ENCODE assay signal across 15 cellular contexts in genomic region chr14:96201965-96202364, GRCh38. TPM values are rescaled to one million over a fixed set of nuclear protein-coding genes. Genes with fewer than 3 reads are reported as not detected.
DNase-seq lines count a peak whose midpoint lies in the region; ATAC-seq, FAIRE-seq and TF ChIP-seq lines count a peak whose summit lies in the region.
"Had no signal": no experiment of that assay in that cellular context is flagged by ENCODE, and none has a peak within 500 bp of the region (broad histone marks: within the 10 kb centered on the region; RNA-seq: fewer than 3 reads in every experiment).

No MANE protein-coding gene starts in this region.

- no peaks in the 10 kb centered on the region for H4K20me1 ChIP-seq in HepG2 (ENCODE audit: insufficient read depth, low read length)

- no peaks in the 10 kb centered on the region for H3K9me3 Mint-ChIP-seq in activated naive CD8-positive, alpha-beta T cell treated with anti-CD3 and anti-CD28 coated beads, Interleukin-2, amount 10 ng/mL, durations not matched to agents 7 days and 5 days
- H3K9me3 Mint-ChIP-seq in activated naive CD8-positive, alpha-beta T cell treated with anti-CD3 and anti-CD28 coated beads, Interleukin-2, amount 50 U/mL, for 24 hours, result no peaks in the 10 kb centered on the region
- no peaks in the 10 kb centered on the region for H3K9me3 Mint-ChIP-seq in type B pancreatic cell
- H3K9me3 Mint-ChIP-seq: CD4-positive, CD25-positive, alpha-beta regulatory T cell had no signal

- H3K36me3 Mint-ChIP-seq in activated naive CD8-positive, alpha-beta T cell treated with anti-CD3 and anti-CD28 coated beads, Interleukin-2, amount 10 ng/mL, durations not matched to agents 7 days and 5 days, result no peaks in the 10 kb centered on the region
- H3K36me3 Mint-ChIP-seq in activated naive CD8-positive, alpha-beta T cell treated with anti-CD3 and anti-CD28 coated beads, Interleukin-2, amount 50 U/mL, for 24 hours (ENCODE audit: low read depth), result no peaks in the 10 kb centered on the region
- no peaks in the 10 kb centered on the region for H3K36me3 Mint-ChIP-seq in type B pancreatic cell
- H3K36me3 Mint-ChIP-seq: CD4-positive, CD25-positive, alpha-beta regulatory T cell had no signal

- no peak overlapping the region for H3K27ac ChIP-seq in HepG2 (ENCODE audit: extremely low read length, insufficient read depth, low read length)
- no peak overlapping the region for H3K27ac ChIP-seq in neuronal stem cell (replicated peaks; ENCODE audit: low read length)
- H3K27ac ChIP-seq: 22Rv1, GM23248 had no signal

- H2BK5ac ChIP-seq in neuronal stem cell (ENCODE audit: low read length), result no peak overlapping the region

- H3K4me3 ChIP-seq in HepG2 (replicated peaks in 1 of 3; ENCODE audit: insufficient read depth in 1 of 3, low read depth in 2 of 3, low read length in 3 of 3), result no peak overlapping the region
- H3K4me3 ChIP-seq in neuronal stem cell (ENCODE audit: low read length in 2 of 2), result no peak overlapping the region
- H3K4me3 ChIP-seq: BLaER1 treated with 17β-estradiol and CSF1 and Interleukin-3, amounts not matched to agents 10 nM and 100 nM; GM12878; GM23248; K562 had no signal

- H2BK12ac ChIP-seq in neuronal stem cell (ENCODE audit: low read length), result no peak overlapping the region

- H4K8ac ChIP-seq in neuronal stem cell (ENCODE audit: low read depth, low read length), result no peak overlapping the region

- H3K27me3 Mint-ChIP-seq in activated naive CD8-positive, alpha-beta T cell treated with anti-CD3 and anti-CD28 coated beads, Interleukin-2, amount 10 ng/mL, durations not matched to agents 7 days and 5 days, result peaks cover 39% of the 10 kb centered on the region
- peaks cover 29% of the 10 kb centered on the region for H3K27me3 Mint-ChIP-seq in activated naive CD8-positive, alpha-beta T cell treated with anti-CD3 and anti-CD28 coated beads, Interleukin-2, amount 50 U/mL, for 24 hours
- peaks cover 13% of the 10 kb centered on the region for H3K27me3 Mint-ChIP-seq in type B pancreatic cell

- no TSS peak for BruUV-seq in HepG2 (replicated peaks; lab: Mats Ljungman, UMichigan)

- peak overlapping the region; percentile 42 for H3K27ac Mint-ChIP-seq in activated naive CD8-positive, alpha-beta T cell treated with anti-CD3 and anti-CD28 coated beads, Interleukin-2, amount 10 ng/mL, durations not matched to agents 7 days and 5 days
- H3K27ac Mint-ChIP-seq in activated naive CD8-positive, alpha-beta T cell treated with anti-CD3 and anti-CD28 coated beads, Interleukin-2, amount 50 U/mL, for 24 hours, result no peak overlapping the region
- H3K27ac Mint-ChIP-seq in type B pancreatic cell, result no peak overlapping the region

- TF ChIP-seq RAD21 in HepG2 (CRISPR knock-in tag; IDR thresholded peaks at IDR 0.05), result no peak

- H3K4ac ChIP-seq in neuronal stem cell (ENCODE audit: low read length), result no peak overlapping the region

- H2BK120ac ChIP-seq in neuronal stem cell (ENCODE audit: low read depth, low read length), result no peak overlapping the region

- H2AFZ ChIP-seq in HepG2 (ENCODE audit: low read length), result no peak overlapping the region
- no peak overlapping the region for H2AFZ ChIP-seq in neuronal stem cell (ENCODE audit: low read length)
- H2AFZ ChIP-seq: GM23248 had no signal

- 0% methylated on average over 5 of the region's 10 CpGs for WGBS in HepG2 (ENCODE audit: low lambda C conversion rate)
- no CpG with 5 or more reads among the region's 10 CpGs for WGBS in neuronal stem cell (ENCODE audit: extremely low coverage in 2 of 2, insufficient read length in 2 of 2, insufficient replicate concordance in 1 of 2), 2 donors

- H3K4me3 Mint-ChIP-seq in activated naive CD8-positive, alpha-beta T cell treated with anti-CD3 and anti-CD28 coated beads, Interleukin-2, amount 10 ng/mL, durations not matched to agents 7 days and 5 days, result no peak overlapping the region
- H3K4me3 Mint-ChIP-seq in activated naive CD8-positive, alpha-beta T cell treated with anti-CD3 and anti-CD28 coated beads, Interleukin-2, amount 50 U/mL, for 24 hours, result no peak overlapping the region
- H3K4me3 Mint-ChIP-seq in type B pancreatic cell, result no peak overlapping the region
- H3K4me3 Mint-ChIP-seq: CD4-positive, CD25-positive, alpha-beta regulatory T cell had no signal

- H4K91ac ChIP-seq in neuronal stem cell (ENCODE audit: low read depth, low read length, poor library complexity), result no peak overlapping the region

- no peak for TF ChIP-seq POLR2A in HepG2 (IDR thresholded peaks at IDR 0.05; ENCODE audit: insufficient read depth in 1 of 2, low read depth in 2 of 2, low read length in 2 of 2)

- H3K18ac ChIP-seq in neuronal stem cell (ENCODE audit: low read length), result peak overlapping the region; percentile 33

- H3K4me1 ChIP-seq in HepG2 (ENCODE audit: insufficient read depth, low read length), result peaks cover 33% of the 10 kb centered on the region
- peaks cover 3 to 12% of the 10 kb centered on the region in 2 donors for H3K4me1 ChIP-seq in neuronal stem cell (ENCODE audit: control insufficient read depth in 2 of 2, insufficient read depth in 1 of 2, low read depth in 1 of 2, low read length in 2 of 2)

- intact Hi-C loops in HepG2 (cut with micrococcal nuclease; ENCODE audit: unreplicated experiment), result loop anchor here (10.0 kb wide), 1 partner anchor 63 kb away; no protein-coding TSS in a partner anchor

- DNase-seq in activated naive CD8-positive, alpha-beta T cell treated with anti-CD3 and anti-CD28 coated beads, Interleukin-2, amount 10 ng/mL, durations not matched to agents 7 days and 5 days, result no peak
- no peak for DNase-seq in activated naive CD8-positive, alpha-beta T cell treated with anti-CD3 and anti-CD28 coated beads, Interleukin-2, amount 50 U/mL, for 24 hours
- DNase-seq in HepG2 (ENCODE audit: low spot score) (no peak), neuronal stem cell (ENCODE audit: low spot score) (no peak), superior temporal gyrus (ENCODE audit: extremely low spot score) (no peak), dedifferentiated amniotic fluid mesenchymal stem cell (ENCODE audit: extremely low spot score) (no peak), type B pancreatic cell (ENCODE audit: extremely low spot score, unreplicated experiment) (no peak)
- DNase-seq: CD4-positive, CD25-positive, alpha-beta regulatory T cell; DMS 273 treated with DMSO at 0.1 percent for 48 hours; GM23248 had no signal

- H2BK15ac ChIP-seq in neuronal stem cell (ENCODE audit: low read length), result no peak overlapping the region

- no peak overlapping the region for H3K23ac ChIP-seq in neuronal stem cell (ENCODE audit: low read depth, low read length, poor library complexity)

- TF ChIP-seq CTCF in HepG2 (CRISPR knock-in tag; IDR thresholded peaks at IDR 0.05), result no peak
- TF ChIP-seq CTCF in type B pancreatic cell (conservative IDR thresholded peaks at IDR 0.05), result no peak

- ATAC-seq in activated naive CD8-positive, alpha-beta T cell treated with anti-CD3 and anti-CD28 coated beads, Interleukin-2, amount 10 ng/mL, durations not matched to agents 7 days and 5 days (ENCODE audit: low read depth), result no peak
- ATAC-seq in activated naive CD8-positive, alpha-beta T cell treated with anti-CD3 and anti-CD28 coated beads, Interleukin-2, amount 50 U/mL, for 24 hours, result no peak
- peak; percentile 20; the same call in 2 of the 3 replicates for ATAC-seq in HepG2
- ATAC-seq: GM12878, K562 had no signal

- in situ Hi-C loops in HepG2 (cut with HindIII; ENCODE audit: extremely low pct_ligation_motif_present, low pct_unique_long_range_greater_than_20kb), result no loop called here

- no peak overlapping the region for H3K14ac ChIP-seq in neuronal stem cell (ENCODE audit: low read length)

- POLR2A ChIA-PET in activated naive CD8-positive, alpha-beta T cell treated with anti-CD3 and anti-CD28 coated beads, Interleukin-2, amount 10 ng/mL, durations not matched to agents 7 days and 5 days (lab: Charles Lee), result no interaction called here
- POLR2A ChIA-PET in HepG2 (lab: Yijun Ruan, JAX), result no interaction called here

- no peak for FAIRE-seq in HepG2 (lab: Jason Lieb, UNC)
- FAIRE-seq: GM12878, GM18507, K562 had no signal

- H3K9ac ChIP-seq in HepG2 (ENCODE audit: insufficient read depth, low read depth, low read length) (no peak overlapping the region), neuronal stem cell (ENCODE audit: low read depth, low read length, poor library complexity) (no peak overlapping the region)
- H3K9ac ChIP-seq: BLaER1 treated with 17β-estradiol and CSF1 and Interleukin-3, amounts not matched to agents 10 nM and 100 nM; GM23248 had no signal

- H3K36me3 ChIP-seq in HepG2 (replicated peaks in 1 of 2; ENCODE audit: control insufficient read depth in 1 of 2, insufficient read depth in 2 of 2, low read length in 2 of 2) (no peaks in the 10 kb centered on the region), neuronal stem cell (replicated peaks in 1 of 2; ENCODE audit: control insufficient read depth in 2 of 2, insufficient read depth in 2 of 2, low read length in 2 of 2) (no peaks in the 10 kb centered on the region)
- H3K36me3 ChIP-seq: BLaER1 treated with 17β-estradiol and CSF1 and Interleukin-3, amounts not matched to agents 10 nM and 100 nM had no signal

- H3K27me3 ChIP-seq in HepG2 (ENCODE audit: control insufficient read depth in 1 of 2, insufficient read depth in 2 of 2, low read length in 2 of 2) (peaks cover 6 to 7% of the 10 kb centered on the region in 2 experiments; a peak in 3 of 5 replicates), neuronal stem cell (ENCODE audit: control insufficient read depth in 3 of 3, insufficient read depth in 3 of 3, low read depth in 1 of 3, low read length in 3 of 3) (peaks cover 0 to 52% (median 7%) of the 10 kb centered on the region in 3 experiments)
- H3K27me3 ChIP-seq: BLaER1 treated with 17β-estradiol and CSF1 and Interleukin-3, amounts not matched to agents 10 nM and 100 nM had no signal

- CTCF ChIA-PET in HepG2 (lab: Yijun Ruan, JAX; ENCODE audit: low intra/inter-chr PET ratio, low total read pairs), result no interaction called here

- H3K79me1 ChIP-seq in neuronal stem cell (ENCODE audit: low read depth, low read length), result no peaks in the 10 kb centered on the region

- no peaks in the 10 kb centered on the region for H3K79me2 ChIP-seq in HepG2 (ENCODE audit: insufficient read depth, low read length)

- no peak overlapping the region for H2AK5ac ChIP-seq in neuronal stem cell (ENCODE audit: low read depth, low read length)

- peak overlapping the region; percentile 26; the same call in 1 of the 2 replicates for H3K4me2 ChIP-seq in HepG2 (ENCODE audit: low read depth, low read length)
- H3K4me2 ChIP-seq in neuronal stem cell (ENCODE audit: insufficient read depth, low read length, poor library complexity, severe bottlenecking), result no peak overlapping the region
- H3K4me2 ChIP-seq: BLaER1 treated with 17β-estradiol and CSF1 and Interleukin-3, amounts not matched to agents 10 nM and 100 nM had no signal

- peaks cover 5% of the 10 kb centered on the region for H3K4me1 Mint-ChIP-seq in activated naive CD8-positive, alpha-beta T cell treated with anti-CD3 and anti-CD28 coated beads, Interleukin-2, amount 10 ng/mL, durations not matched to agents 7 days and 5 days
- peaks cover 17% of the 10 kb centered on the region for H3K4me1 Mint-ChIP-seq in activated naive CD8-positive, alpha-beta T cell treated with anti-CD3 and anti-CD28 coated beads, Interleukin-2, amount 50 U/mL, for 24 hours
- peaks cover 19% of the 10 kb centered on the region for H3K4me1 Mint-ChIP-seq in type B pancreatic cell (ENCODE audit: unreplicated experiment)

- TF ChIP-seq EP300 in HepG2 (IDR thresholded peaks at IDR 0.05; ENCODE audit: low read depth in 2 of 2, low read length in 2 of 2) (no peak), HepG2 (CRISPR knock-in tag; IDR thresholded peaks at IDR 0.05; ENCODE audit: borderline replicate concordance) (no peak)

- H3K9me3 ChIP-seq in HepG2 (ENCODE audit: low read length) (no peaks in the 10 kb centered on the region), neuronal stem cell (replicated peaks in 1 of 2; ENCODE audit: control insufficient read depth in 2 of 2, insufficient read depth in 1 of 2, low read depth in 1 of 2, low read length in 2 of 2) (no peaks in the 10 kb centered on the region)
- H3K9me3 ChIP-seq: BLaER1 treated with 17β-estradiol and CSF1 and Interleukin-3, amounts not matched to agents 10 nM and 100 nM had no signal

RNA-seq across cellular contexts. Expression of gene BDKRB2, which starts 2.7 kb away (rescaled TPM):
- total RNA-seq in activated naive CD8-positive, alpha-beta T cell treated with anti-CD3 and anti-CD28 coated beads, Interleukin-2, amount 10 ng/mL, durations not matched to agents 7 days and 5 days, result not detected
- not detected in 2 replicates for total RNA-seq in HepG2 (2016; rRNA removed; fragmentation: Illumina TruSeq; extraction: Trizol)
- total RNA-seq in HepG2 (2016; cell fraction: cytosol; rRNA removed; fragmentation: Illumina TruSeq; extraction: Trizol; ENCODE audit: low read depth), result not detected in 2 replicates
- total RNA-seq in HepG2 (2016; cell fraction: insoluble cytoplasmic fraction; rRNA removed; fragmentation: Illumina TruSeq; extraction: Trizol), result not detected in 2 replicates
- not detected in 2 replicates for total RNA-seq in HepG2 (2016; cell fraction: membrane; rRNA removed; fragmentation: Illumina TruSeq; extraction: Trizol)
- not detected in 2 replicates for total RNA-seq in HepG2 (2016; cell fraction: nucleus; rRNA removed; fragmentation: Illumina TruSeq; extraction: Trizol)
- 0.03 TPM in 2 replicates for polyA plus RNA-seq in HepG2 (2011; rRNA removed)
- 0.03 TPM in 2 replicates for polyA plus RNA-seq in HepG2 (2011; cell fraction: cytosol; rRNA removed)
- polyA plus RNA-seq in HepG2 (2011; cell fraction: nucleus; rRNA removed), result not detected in 2 replicates
- not detected in 2 replicates for polyA plus RNA-seq in HepG2 (2012)
- not detected in 2 replicates for polyA plus RNA-seq in HepG2 (2016; cell fraction: cytosol; fragmentation: Illumina TruSeq; extraction: Trizol; ENCODE audit: low read depth)
- not detected in 2 replicates for polyA plus RNA-seq in HepG2 (2016; cell fraction: insoluble cytoplasmic fraction; fragmentation: Illumina TruSeq; extraction: Trizol; ENCODE audit: low read depth)
- polyA plus RNA-seq in HepG2 (2016; cell fraction: membrane; fragmentation: Illumina TruSeq; extraction: Trizol; ENCODE audit: low read depth), result not detected in 2 replicates
- not detected in 2 replicates for polyA plus RNA-seq in HepG2 (2016; cell fraction: nucleus; fragmentation: Illumina TruSeq; extraction: Trizol; ENCODE audit: insufficient read depth, low read depth)
- polyA minus RNA-seq in HepG2 (2011; rRNA and poly(A)+ RNA removed; ENCODE audit: low replicate concordance), result 0.04 and 24.0 TPM in 2 replicates
- not detected in 2 replicates for polyA minus RNA-seq in HepG2 (2011; cell fraction: cytosol; rRNA and poly(A)+ RNA removed)
- polyA minus RNA-seq in HepG2 (2011; cell fraction: nucleus; rRNA and poly(A)+ RNA removed), result 0.12 TPM in 1 of 2 replicates, not detected in the other
- polyA plus RNA-seq in neuronal stem cell (2013, experiment 1 of 2), result 0.32 TPM
- polyA plus RNA-seq in neuronal stem cell (2013, experiment 2 of 2), result 0.32 TPM
- total RNA-seq in type B pancreatic cell (ENCODE audit: low replicate concordance), result 2.1 and 3.6 TPM in 2 replicates
- total RNA-seq: CD4-positive, CD25-positive, alpha-beta regulatory T cell; GM12878 had no signal
- polyA plus RNA-seq: CD4-positive, CD25-positive, alpha-beta regulatory T cell; K562 had no signal

RNA-seq across cellular contexts. Expression of gene BDKRB1, which starts 54.0 kb away (rescaled TPM):
- not detected for total RNA-seq in activated naive CD8-positive, alpha-beta T cell treated with anti-CD3 and anti-CD28 coated beads, Interleukin-2, amount 10 ng/mL, durations not matched to agents 7 days and 5 days
- total RNA-seq in HepG2 (2016; rRNA removed; fragmentation: Illumina TruSeq; extraction: Trizol), result not detected in 2 replicates
- total RNA-seq in HepG2 (2016; cell fraction: cytosol; rRNA removed; fragmentation: Illumina TruSeq; extraction: Trizol; ENCODE audit: low read depth), result not detected in 2 replicates
- total RNA-seq in HepG2 (2016; cell fraction: insoluble cytoplasmic fraction; rRNA removed; fragmentation: Illumina TruSeq; extraction: Trizol), result not detected in 2 replicates
- not detected in 2 replicates for total RNA-seq in HepG2 (2016; cell fraction: membrane; rRNA removed; fragmentation: Illumina TruSeq; extraction: Trizol)
- total RNA-seq in HepG2 (2016; cell fraction: nucleus; rRNA removed; fragmentation: Illumina TruSeq; extraction: Trizol), result not detected in 2 replicates
- polyA plus RNA-seq in HepG2 (2011; rRNA removed), result 0.05 TPM in 1 of 2 replicates, not detected in the other
- not detected in 2 replicates for polyA plus RNA-seq in HepG2 (2011; cell fraction: cytosol; rRNA removed)
- polyA plus RNA-seq in HepG2 (2011; cell fraction: nucleus; rRNA removed), result not detected in 2 replicates
- not detected in 2 replicates for polyA plus RNA-seq in HepG2 (2012)
- polyA plus RNA-seq in HepG2 (2016; cell fraction: cytosol; fragmentation: Illumina TruSeq; extraction: Trizol; ENCODE audit: low read depth), result not detected in 2 replicates
- not detected in 2 replicates for polyA plus RNA-seq in HepG2 (2016; cell fraction: insoluble cytoplasmic fraction; fragmentation: Illumina TruSeq; extraction: Trizol; ENCODE audit: low read depth)
- not detected in 2 replicates for polyA plus RNA-seq in HepG2 (2016; cell fraction: membrane; fragmentation: Illumina TruSeq; extraction: Trizol; ENCODE audit: low read depth)
- not detected in 2 replicates for polyA plus RNA-seq in HepG2 (2016; cell fraction: nucleus; fragmentation: Illumina TruSeq; extraction: Trizol; ENCODE audit: insufficient read depth, low read depth)
- polyA minus RNA-seq in HepG2 (2011; rRNA and poly(A)+ RNA removed; ENCODE audit: low replicate concordance), result 20.3 TPM in 1 of 2 replicates, not detected in the other
- 0.62 TPM in 1 of 2 replicates, not detected in the other for polyA minus RNA-seq in HepG2 (2011; cell fraction: cytosol; rRNA and poly(A)+ RNA removed)
- not detected in 2 replicates for polyA minus RNA-seq in HepG2 (2011; cell fraction: nucleus; rRNA and poly(A)+ RNA removed)
- polyA plus RNA-seq in neuronal stem cell (2013, experiment 1 of 2), result 0.06 TPM
- polyA plus RNA-seq in neuronal stem cell (2013, experiment 2 of 2), result 0.10 TPM
- 0.62 TPM in 1 of 2 replicates, not detected in the other for total RNA-seq in type B pancreatic cell (ENCODE audit: low replicate concordance)
- total RNA-seq: CD4-positive, CD25-positive, alpha-beta regulatory T cell had no signal
- polyA plus RNA-seq: CD4-positive, CD25-positive, alpha-beta regulatory T cell; GM12878 had no signal
